Comparison of ENCODE assay signal across 11 cellular contexts in the genomic region with DNA sequence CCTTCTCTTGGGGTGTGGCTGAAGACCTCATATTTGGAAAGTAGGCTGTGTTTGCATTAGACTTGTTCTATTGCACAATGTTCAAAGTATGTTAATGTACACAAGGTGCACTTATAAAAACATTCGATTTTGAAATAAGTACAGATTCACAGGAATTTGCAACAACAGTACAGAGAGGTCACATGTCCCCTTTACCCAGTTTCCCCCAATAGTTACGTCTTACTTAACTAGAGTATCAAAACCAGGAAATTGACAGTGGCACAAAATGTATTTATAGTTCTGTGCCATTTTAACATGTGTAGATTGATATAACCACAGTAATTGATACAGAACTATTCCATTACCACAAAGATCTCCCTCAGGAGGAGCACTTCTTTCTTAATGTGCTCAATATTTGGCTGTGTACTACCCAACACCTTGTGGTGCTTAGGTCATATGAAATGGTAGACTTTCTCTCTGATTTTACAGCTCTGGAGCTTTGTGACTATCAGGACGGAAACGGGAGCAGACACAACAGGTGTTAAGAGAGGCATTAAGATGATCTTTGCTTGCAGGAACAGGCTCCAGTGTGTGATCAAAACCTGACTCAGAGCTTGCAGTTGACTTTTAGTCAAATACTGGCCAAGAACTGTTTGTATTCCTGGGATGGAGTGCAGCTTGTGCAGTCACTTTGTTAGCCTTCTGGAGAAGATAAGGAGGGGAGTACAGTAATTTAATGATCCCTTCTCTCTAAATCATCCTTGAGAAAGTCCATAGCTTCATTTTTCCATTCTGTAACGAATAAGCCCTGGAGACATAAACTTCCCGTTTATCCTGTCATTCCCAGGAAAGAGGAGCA. TPM values are rescaled to one million over a fixed set of nuclear protein-coding genes. Genes with fewer than 3 reads are reported as not detected.
DNase-seq lines count a peak whose midpoint lies in the region; ATAC-seq and TF ChIP-seq lines count a peak whose summit lies in the region.
"Had no signal": no experiment of that assay in that cellular context is flagged by ENCODE, and none has a peak within 500 bp of the region (broad histone marks: within the 10 kb centered on the region; RNA-seq: fewer than 3 reads in every experiment).

No MANE protein-coding gene starts in this region.

- TF ChIP-seq POLR2A in thyroid gland (IDR thresholded peaks at IDR 0.05): no peak

- DNase-seq in NCI-H2196 treated with DMSO at 0.1 percent for 48 hours (lab: John Stamatoyannopoulos, UW; ENCODE audit: unreplicated experiment) (peak; percentile 37), NCI-H2196 (lab: John Stamatoyannopoulos, UW; ENCODE audit: unreplicated experiment) (no peak), left kidney (ENCODE audit: low read depth, low spot score) (peak; percentile 46), thyroid gland (no peak), NCI-H2227 treated with DMSO at 0.1 percent for 48 hours (lab: John Stamatoyannopoulos, UW) (no peak), pons (ENCODE audit: low spot score) (no peak), NK-92 (lab: John Stamatoyannopoulos, UW; ENCODE audit: unreplicated experiment) (no peak)
- DNase-seq: activated naive CD8-positive, alpha-beta T cell treated with anti-CD3 and anti-CD28 coated beads, Interleukin-2, amount 10 ng/mL, durations not matched to agents 7 days and 5 days; kidney; RPMI8226 had no signal

- no peaks in the 10 kb centered on the region for H3K27me3 ChIP-seq in thyroid gland

- H3K4me3 ChIP-seq in thyroid gland (replicated peaks in 1 of 3): no peak overlapping the region

- H3K36me3 Mint-ChIP-seq in activated T-helper 17 cell treated with anti-CD3 and anti-CD28 coated beads, Interleukin-2, amount 50 U/mL, for 72 hours (ENCODE audit: low read depth): peaks cover 5% of the 10 kb centered on the region

- H3K27ac Mint-ChIP-seq in activated T-helper 17 cell treated with anti-CD3 and anti-CD28 coated beads, Interleukin-2, amount 50 U/mL, for 72 hours: peak overlapping the region; percentile 34
- H3K27ac Mint-ChIP-seq: activated naive CD8-positive, alpha-beta T cell treated with anti-CD3 and anti-CD28 coated beads, Interleukin-2, amount 10 ng/mL, durations not matched to agents 7 days and 5 days had no signal

- no peak overlapping the region for H3K4me3 Mint-ChIP-seq in activated T-helper 17 cell treated with anti-CD3 and anti-CD28 coated beads, Interleukin-2, amount 50 U/mL, for 72 hours
- H3K4me3 Mint-ChIP-seq: activated naive CD8-positive, alpha-beta T cell treated with anti-CD3 and anti-CD28 coated beads, Interleukin-2, amount 10 ng/mL, durations not matched to agents 7 days and 5 days had no signal

- peak overlapping the region; percentile 33 to 93 (median 54) for H3K27ac ChIP-seq in thyroid gland

- H3K4me1 Mint-ChIP-seq in activated T-helper 17 cell treated with anti-CD3 and anti-CD28 coated beads, Interleukin-2, amount 50 U/mL, for 72 hours: peaks cover 15% of the 10 kb centered on the region

- peaks cover 5% of the 10 kb centered on the region for H3K9me3 Mint-ChIP-seq in activated T-helper 17 cell treated with anti-CD3 and anti-CD28 coated beads, Interleukin-2, amount 50 U/mL, for 72 hours

- peaks cover 16 to 31% of the 10 kb centered on the region in 2 donors for H3K4me1 ChIP-seq in thyroid gland

- H3K9me3 ChIP-seq in thyroid gland: no peaks in the 10 kb centered on the region

- intact Hi-C loops in thyroid gland (cut with DNase I): no loop called here

- H3K36me3 ChIP-seq in thyroid gland: no peaks in the 10 kb centered on the region

- no peaks in the 10 kb centered on the region for H3K27me3 Mint-ChIP-seq in activated T-helper 17 cell treated with anti-CD3 and anti-CD28 coated beads, Interleukin-2, amount 50 U/mL, for 72 hours
- H3K27me3 Mint-ChIP-seq: activated naive CD8-positive, alpha-beta T cell treated with anti-CD3 and anti-CD28 coated beads, Interleukin-2, amount 10 ng/mL, durations not matched to agents 7 days and 5 days had no signal

- TF ChIP-seq CTCF in thyroid gland (IDR thresholded peaks at IDR 0.05): no peak

- 52 to 54% methylated on average over 6 of the region's 6 CpGs for WGBS in thyroid gland, 2 donors

- ATAC-seq in activated T-helper 17 cell treated with anti-CD3 and anti-CD28 coated beads, Interleukin-2, amount 50 U/mL, for 72 hours (replicated peaks): no peak

RNA-seq across cellular contexts. Expression of a gene that starts 2.7 kb away (rescaled TPM):
- total RNA-seq in activated T-helper 17 cell treated with anti-CD3 and anti-CD28 coated beads, Interleukin-2, amount 50 U/mL, for 72 hours: 10 to 100 TPM; 50.8 to 69.4 TPM
- 100 to 1,000 TPM; 104 to 275 (median 142) TPM for total RNA-seq in thyroid gland

Comparison
In these comparisons a context has a peak if more than half of its experiments do, and no peak if none do; other contexts are left out.
1. DNase-seq: peak in NCI-H2196 treated with DMSO at 0.1 percent for 48 hours (single experiment) and left kidney (single experiment); none in NCI-H2196 (single experiment), thyroid gland (0 of 2), NCI-H2227 treated with DMSO at 0.1 percent for 48 hours (single experiment), pons (single experiment) and NK-92 (single experiment).